In genomic region chr2:224608104-224608503, GRCh38 we compare ENCODE assay signal across 1 cellular context.
TF ChIP-seq lines count a peak whose summit lies in the region.

No MANE protein-coding gene starts in this region.

TF ChIP-seq in liver, 16 proteins besides CTCF, POLR2A, EP300 and RAD21 (continued from another document):
- TF ChIP-seq REST (IDR thresholded peaks at IDR 0.05) (no peak), FOXA2 (IDR thresholded peaks at IDR 0.05) (peak; percentile 19)
TF ChIP-seq in liver: peak in this region for 4.
